29 cellular contexts compared by ENCODE assay signal in the genomic region with DNA sequence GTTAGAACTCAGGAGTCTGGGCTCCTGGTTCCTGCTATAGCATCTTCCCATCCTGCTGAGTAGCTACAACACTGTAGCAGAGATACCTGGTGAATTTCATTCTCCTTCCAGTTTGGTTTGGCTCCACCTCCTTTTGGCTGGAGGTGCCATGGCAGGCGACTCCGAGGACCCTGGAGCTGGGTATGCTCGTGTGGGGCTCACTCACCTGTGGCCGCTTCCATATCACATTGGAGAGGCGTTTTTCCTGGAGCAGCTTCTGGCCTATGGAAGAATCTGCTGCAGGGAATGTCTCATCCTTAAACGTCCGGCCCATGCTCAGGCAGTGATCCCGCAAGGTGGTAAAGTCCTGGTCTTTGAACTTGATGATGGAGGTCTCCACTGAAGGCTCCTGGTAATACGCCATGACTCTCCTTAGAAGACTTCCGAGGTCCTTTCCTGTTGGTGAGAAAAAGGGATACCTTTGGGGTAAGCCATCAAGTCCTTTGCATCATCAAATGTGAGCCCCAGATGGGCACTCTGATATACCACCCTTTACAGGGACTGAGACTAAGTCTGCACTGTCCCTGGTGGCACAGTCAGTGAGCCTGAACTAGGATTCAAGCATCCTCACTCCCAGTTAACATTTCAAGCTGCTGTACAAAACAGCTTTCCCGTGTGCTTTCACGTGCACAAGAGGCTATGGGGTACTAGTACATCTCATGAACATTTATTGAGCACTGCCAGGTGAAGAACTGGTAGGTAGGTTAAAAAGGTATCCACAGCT. TPM values are rescaled to one million over a fixed set of nuclear protein-coding genes. Genes with fewer than 3 reads are reported as not detected.
"Had no signal": no experiment of that assay in that cellular context is flagged by ENCODE, and none has a peak within 500 bp of the region (broad histone marks: within the 10 kb centered on the region; RNA-seq: fewer than 3 reads in every experiment).

No MANE protein-coding gene starts in this region.

- FAIRE-seq: colon, endothelial cell of umbilical vein, frontal cortex, kidney, urothelium cell line had no signal

- ATAC-seq: left lobe of liver; naive thymus-derived CD8-positive, alpha-beta T cell; sciatic nerve; stimulated activated naive CD8-positive, alpha-beta T cell treated with anti-CD3 and anti-CD28 coated beads, Interleukin-15, amount 100 ng/mL, for 72 hours had no signal

- H3K4me1 ChIP-seq: esophagus squamous epithelium, suprapubic skin had no signal

- H3K4me3 Mint-ChIP-seq: dendritic cell treated with granulocyte-macrophage colony-stimulating factor and Interleukin-4, amounts not matched to agents 40 ng/mL and 50 ng/mL, for 4 days; naive thymus-derived CD8-positive, alpha-beta T cell; nephron progenitor cell; stimulated activated naive CD8-positive, alpha-beta T cell treated with anti-CD3 and anti-CD28 coated beads, Interleukin-15, amount 100 ng/mL, for 72 hours had no signal

- H3K36me3 ChIP-seq: esophagus squamous epithelium, ovary, suprapubic skin had no signal

- H3K4me1 Mint-ChIP-seq: nephron progenitor cell; stimulated activated naive CD8-positive, alpha-beta T cell treated with anti-CD3 and anti-CD28 coated beads, Interleukin-15, amount 100 ng/mL, for 72 hours had no signal

- H3K27me3 ChIP-seq: ovary had no signal

- H3K36me3 Mint-ChIP-seq: naive thymus-derived CD8-positive, alpha-beta T cell had no signal

- DNase-seq: central memory CD4-positive, alpha-beta T cell; effector CD8-positive, alpha-beta T cell; esophagus squamous epithelium; kidney; mammary epithelial cell; mesendoderm; midbrain; naive thymus-derived CD8-positive, alpha-beta T cell; nephron progenitor cell; nucleus accumbens; ovary; posterior cingulate gyrus; stimulated activated CD4-positive, alpha-beta T cell treated with anti-CD3 and anti-CD28 coated beads, Interleukin-12 subunit alpha, Interleukin-12 subunit beta, amount 100 ng/mL, for 4 hours; stimulated activated CD4-positive, alpha-beta T cell treated with anti-CD3 and anti-CD28 coated beads, Interleukin-1b, Interleukin-23, amount 100 ng/mL, for 48 hours; stimulated activated CD4-positive, alpha-beta T cell treated with anti-CD3 and anti-CD28 coated beads, Interleukin-4, amount 100 ng/mL, for 1 hour; stimulated activated CD8-positive, alpha-beta memory T cell treated with anti-CD3 and anti-CD28 coated beads, Interleukin-4, amount 100 ng/mL, for 48 hours; stimulated activated naive CD4-positive, alpha-beta T cell; stimulated activated naive CD8-positive, alpha-beta T cell treated with anti-CD3 and anti-CD28 coated beads, Interleukin-15, amount 100 ng/mL, for 72 hours; trophoblast cell had no signal

- H3K27ac Mint-ChIP-seq: dendritic cell treated with granulocyte-macrophage colony-stimulating factor and Interleukin-4, amounts not matched to agents 40 ng/mL and 50 ng/mL, for 4 days; nephron progenitor cell had no signal

- H3K9me3 ChIP-seq: esophagus squamous epithelium, ovary, suprapubic skin had no signal

- H3K27ac ChIP-seq: esophagus squamous epithelium, ovary, suprapubic skin had no signal

- H3K9me3 Mint-ChIP-seq: dendritic cell treated with granulocyte-macrophage colony-stimulating factor and Interleukin-4, amounts not matched to agents 40 ng/mL and 50 ng/mL, for 4 days; naive thymus-derived CD8-positive, alpha-beta T cell; nephron progenitor cell; stimulated activated naive CD8-positive, alpha-beta T cell treated with anti-CD3 and anti-CD28 coated beads, Interleukin-15, amount 100 ng/mL, for 72 hours had no signal

- H3K4me3 ChIP-seq: esophagus squamous epithelium, ovary, smooth muscle cell, suprapubic skin had no signal

RNA-seq across cellular contexts. Expression of a gene that starts 20.1 kb away (rescaled TPM):
- total RNA-seq: endothelial cell of umbilical vein; frontal cortex; myocyte; naive thymus-derived CD8-positive, alpha-beta T cell had no signal
- polyA plus RNA-seq: endothelial cell of umbilical vein; mammary epithelial cell; naive thymus-derived CD8-positive, alpha-beta T cell had no signal
